1 cellular context compared by ENCODE assay signal in genomic region chr17:17090642-17091103, GRCh38.
TF ChIP-seq lines count a peak whose summit lies in the region.

No MANE protein-coding gene starts in this region.

TF ChIP-seq in SK-N-SH, 30 proteins besides CTCF, POLR2A, EP300 and RAD21 (continued from another document):
- no peak for TF ChIP-seq ZBTB33 (IDR thresholded peaks at IDR 0.05; ENCODE audit: borderline replicate concordance, low read depth)
- TF ChIP-seq USF2 (IDR thresholded peaks at IDR 0.05; ENCODE audit: borderline replicate concordance, low read depth, low read length) = no peak
- TF ChIP-seq SIN3A (IDR thresholded peaks at IDR 0.05; ENCODE audit: borderline replicate concordance, low read depth, low read length) = no peak
- no peak for TF ChIP-seq YY1 (IDR thresholded peaks at IDR 0.05; ENCODE audit: low read depth)
- no peak for TF ChIP-seq PBX3 (IDR thresholded peaks at IDR 0.05)
- no peak for TF ChIP-seq FOXM1 (IDR thresholded peaks at IDR 0.05; ENCODE audit: low read depth)
